In the genomic region with DNA sequence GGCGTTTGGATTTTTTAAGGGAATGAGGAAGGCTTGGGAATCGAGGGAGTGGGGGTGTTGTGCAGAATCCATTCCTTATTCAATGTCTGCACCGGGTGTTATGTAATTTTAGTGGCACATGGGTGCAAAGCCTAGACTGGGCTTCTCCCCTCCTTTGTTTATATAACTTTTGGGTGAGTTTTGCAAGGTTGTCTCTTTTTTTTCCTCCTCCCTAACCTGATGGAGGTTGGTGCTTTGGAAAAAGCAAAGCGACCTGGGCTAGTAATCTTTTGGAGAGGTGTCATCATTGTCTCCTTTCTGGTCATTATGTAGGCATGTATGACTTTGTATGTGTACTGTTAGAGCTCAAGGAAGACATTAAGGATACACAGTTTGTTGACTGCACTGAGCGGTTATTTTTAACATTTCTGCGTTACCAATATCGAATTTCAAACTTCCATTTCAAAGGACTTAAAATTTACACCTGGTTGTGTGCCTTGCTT, we compare ENCODE assay signal across 8 cellular contexts. TPM values are rescaled to one million over a fixed set of nuclear protein-coding genes. Genes with fewer than 3 reads are reported as not detected.
A peak's percentile ranks its signal among the peaks of the same experiment; 100 is the strongest.
DNase-seq lines count a peak whose midpoint lies in the region; ATAC-seq and TF ChIP-seq lines count a peak whose summit lies in the region.

No MANE protein-coding gene starts in this region.

- intact Hi-C loops in activated CD4-positive, alpha-beta T cell treated with anti-CD3 and anti-CD28 coated beads for 36 hours (cut with DNase I, micrococcal nuclease), result loop anchor here (5.0 to 10.0 kb wide), 3 partner anchors 604 to 1746 kb away; a partner anchor contains a TSS
- intact Hi-C loops in activated B cell treated with CpG ODN at 0.5 μM for 24 hours (cut with micrococcal nuclease), result loop anchor here (1.0 to 10.0 kb wide), 4 partner anchors 8 to 1284 kb away; no protein-coding TSS in a partner anchor

- peaks cover 57% of the 10 kb centered on the region for H3K4me1 Mint-ChIP-seq in activated CD4-positive, alpha-beta T cell treated with anti-CD3 and anti-CD28 coated beads for 36 hours
- peaks cover 54% of the 10 kb centered on the region for H3K4me1 Mint-ChIP-seq in activated B cell treated with CpG ODN at 0.5 μM for 24 hours
- H3K4me1 Mint-ChIP-seq in stimulated activated memory B cell treated with anti-CD40 and anti-IgM and Interleukin-4, amounts not matched to agents 10 μg/mL and 1 μg/mL and 100 μg/mL, for 72 hours, result peaks cover 49% of the 10 kb centered on the region

- POLR2A ChIA-PET in activated CD4-positive, alpha-beta T cell treated with anti-CD3 and anti-CD28 coated beads for 36 hours (lab: Charles Lee), result no interaction called here
- POLR2A ChIA-PET in activated B cell treated with CpG ODN at 0.5 μM for 24 hours (lab: Charles Lee), result interaction anchor here (0.6 to 5.1 kb wide), 10 partner anchors 9 to 1508 kb away, joined by 3 to 70 read pairs (median 6); no protein-coding TSS in a partner anchor

- CTCF ChIA-PET in activated CD4-positive, alpha-beta T cell treated with anti-CD3 and anti-CD28 coated beads for 36 hours (lab: Charles Lee), result interaction anchor here (0.6 to 1.0 kb wide), 3 partner anchors 17 to 1585 kb away, joined by 3 read pairs; no protein-coding TSS in a partner anchor
- CTCF ChIA-PET in activated B cell treated with CpG ODN at 0.5 μM for 24 hours (lab: Charles Lee), result no interaction called here

- H3K27ac Mint-ChIP-seq in activated CD4-positive, alpha-beta T cell treated with anti-CD3 and anti-CD28 coated beads for 36 hours, result peak overlapping the region; percentile 95
- peak overlapping the region; percentile 98 for H3K27ac Mint-ChIP-seq in activated B cell treated with CpG ODN at 0.5 μM for 24 hours
- H3K27ac Mint-ChIP-seq in stimulated activated memory B cell treated with anti-CD40 and anti-IgM and Interleukin-4, amounts not matched to agents 10 μg/mL and 1 μg/mL and 100 μg/mL, for 72 hours, result peak overlapping the region; percentile 94

- peaks cover 2% of the 10 kb centered on the region for H3K36me3 ChIP-seq in iPS-15b (ENCODE audit: control insufficient read depth, insufficient read depth, low read length)

- TF ChIP-seq CTCF in activated B cell treated with CpG ODN at 0.5 μM for 24 hours (IDR thresholded peaks at IDR 0.05), result no peak

- no peaks in the 10 kb centered on the region for H3K9me3 Mint-ChIP-seq in activated CD4-positive, alpha-beta T cell treated with anti-CD3 and anti-CD28 coated beads for 36 hours (ENCODE audit: low read depth)
- H3K9me3 Mint-ChIP-seq in activated B cell treated with CpG ODN at 0.5 μM for 24 hours, result no peaks in the 10 kb centered on the region
- no peaks in the 10 kb centered on the region for H3K9me3 Mint-ChIP-seq in stimulated activated memory B cell treated with anti-CD40 and anti-IgM and Interleukin-4, amounts not matched to agents 10 μg/mL and 1 μg/mL and 100 μg/mL, for 72 hours

- H3K4me1 ChIP-seq in iPS-15b (ENCODE audit: control insufficient read depth, insufficient read depth, low read length), result peaks cover 13% of the 10 kb centered on the region

- no peak for DNase-seq in activated CD4-positive, alpha-beta T cell treated with anti-CD3 and anti-CD28 coated beads for 36 hours
- DNase-seq in activated CD4-positive, alpha-beta T cell treated with anti-CD3 and anti-CD28 coated beads, Interleukin-2, amount 50 U/mL, for 1 hour, result no peak
- DNase-seq in activated B cell treated with CpG ODN at 0.5 μM for 24 hours, result no peak
- DNase-seq in mucosa of gallbladder (ENCODE audit: low spot score), result no peak
- no peak for DNase-seq in NCI-H1105 treated with DMSO at 0.1 percent for 48 hours (lab: John Stamatoyannopoulos, UW)
- no peak for DNase-seq in ureter (ENCODE audit: low spot score)

- peak overlapping the region; percentile 92 for H3K4me3 Mint-ChIP-seq in activated CD4-positive, alpha-beta T cell treated with anti-CD3 and anti-CD28 coated beads for 36 hours
- H3K4me3 Mint-ChIP-seq in activated B cell treated with CpG ODN at 0.5 μM for 24 hours, result peak overlapping the region; percentile 99
- H3K4me3 Mint-ChIP-seq in stimulated activated memory B cell treated with anti-CD40 and anti-IgM and Interleukin-4, amounts not matched to agents 10 μg/mL and 1 μg/mL and 100 μg/mL, for 72 hours, result peak overlapping the region; percentile 99

- H3K9ac ChIP-seq in iPS-15b (ENCODE audit: low read depth, low read length), result peak overlapping the region; percentile 47

- H3K36me3 Mint-ChIP-seq in activated CD4-positive, alpha-beta T cell treated with anti-CD3 and anti-CD28 coated beads for 36 hours (ENCODE audit: low read depth), result no peaks in the 10 kb centered on the region
- peaks cover 24% of the 10 kb centered on the region for H3K36me3 Mint-ChIP-seq in activated B cell treated with CpG ODN at 0.5 μM for 24 hours (ENCODE audit: low read depth)
- H3K36me3 Mint-ChIP-seq in stimulated activated memory B cell treated with anti-CD40 and anti-IgM and Interleukin-4, amounts not matched to agents 10 μg/mL and 1 μg/mL and 100 μg/mL, for 72 hours, result peaks cover 6% of the 10 kb centered on the region

- no peaks in the 10 kb centered on the region for H3K9me3 ChIP-seq in iPS-15b (ENCODE audit: control insufficient read depth, insufficient read depth, low read length)

- H3K27me3 Mint-ChIP-seq in activated CD4-positive, alpha-beta T cell treated with anti-CD3 and anti-CD28 coated beads for 36 hours, result no peaks in the 10 kb centered on the region
- H3K27me3 Mint-ChIP-seq in activated B cell treated with CpG ODN at 0.5 μM for 24 hours, result no peaks in the 10 kb centered on the region
- H3K27me3 Mint-ChIP-seq in stimulated activated memory B cell treated with anti-CD40 and anti-IgM and Interleukin-4, amounts not matched to agents 10 μg/mL and 1 μg/mL and 100 μg/mL, for 72 hours, result no peaks in the 10 kb centered on the region

- H3K27me3 ChIP-seq in iPS-15b (ENCODE audit: control insufficient read depth, insufficient read depth, low read length), result peaks cover 36% of the 10 kb centered on the region

- no peak for ATAC-seq in activated CD4-positive, alpha-beta T cell treated with anti-CD3 and anti-CD28 coated beads for 36 hours
- no peak for ATAC-seq in activated B cell treated with CpG ODN at 0.5 μM for 24 hours (ENCODE audit: low read depth)
- ATAC-seq in stimulated activated memory B cell treated with anti-CD40 and anti-IgM and Interleukin-4, amounts not matched to agents 10 μg/mL and 1 μg/mL and 100 μg/mL, for 72 hours, result no peak

- peak overlapping the region; percentile 89 for H3K4me3 ChIP-seq in iPS-15b (ENCODE audit: low read depth, low read length)

RNA-seq across cellular contexts. Expression of a gene that starts 3.1 kb away (rescaled TPM):
- 10 to 100 TPM; 91.3 to 94.0 TPM for total RNA-seq in activated CD4-positive, alpha-beta T cell treated with anti-CD3 and anti-CD28 coated beads for 36 hours
- total RNA-seq in activated B cell treated with CpG ODN at 0.5 μM for 24 hours (235 and 238 TPM in 2 replicates), mucosa of gallbladder (184 TPM), ureter (283 TPM)
